ENCODE assay signal across 11 cellular contexts in the genomic region with DNA sequence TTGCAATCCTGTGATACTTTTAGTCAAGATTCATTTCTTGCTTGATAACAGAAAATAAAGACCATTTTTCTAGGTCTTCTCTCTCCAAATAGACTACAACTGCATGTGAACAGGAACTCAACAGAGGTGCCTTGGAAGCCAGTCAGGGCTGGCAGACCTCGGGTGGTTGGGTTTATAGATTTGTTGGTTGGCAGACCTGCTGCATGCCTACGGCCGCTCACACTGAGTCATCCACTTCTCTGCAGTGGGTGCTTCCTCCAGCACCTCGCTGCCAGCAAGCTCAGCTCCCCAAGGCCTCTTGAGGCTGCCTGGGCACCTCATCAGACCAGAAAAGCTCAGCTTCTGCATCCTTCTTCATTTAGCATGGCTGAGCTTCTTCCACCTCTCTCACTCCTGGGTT. TPM values are rescaled to one million over a fixed set of nuclear protein-coding genes. Genes with fewer than 3 reads are reported as not detected.
DNase-seq lines count a peak whose midpoint lies in the region; ATAC-seq, FAIRE-seq and TF ChIP-seq lines count a peak whose summit lies in the region.
"Had no signal": no experiment of that assay in that cellular context is flagged by ENCODE, and none has a peak within 500 bp of the region (broad histone marks: within the 10 kb centered on the region; RNA-seq: fewer than 3 reads in every experiment).

No MANE protein-coding gene starts in this region.

- no peaks in the 10 kb centered on the region for H3K36me3 ChIP-seq in body of pancreas (replicated peaks in 1 of 2; ENCODE audit: insufficient read depth in 1 of 2, low read depth in 2 of 2)
- H3K36me3 ChIP-seq in aorta (ENCODE audit: control insufficient read depth in 1 of 2, insufficient read depth in 2 of 2, low read length in 1 of 2) = no peaks in the 10 kb centered on the region

- H3K27me3 ChIP-seq in body of pancreas (no peaks in the 10 kb centered on the region), aorta (ENCODE audit: control insufficient read depth in 1 of 2, insufficient read depth in 2 of 2, low read length in 1 of 2) (no peaks in the 10 kb centered on the region)

- peak; percentile 95 for ATAC-seq in Right ventricle myocardium superior (ENCODE audit: poor library complexity)
- ATAC-seq in body of pancreas = peak; percentile 97
- ATAC-seq in aorta (ENCODE audit: low FRiP score) = peak; percentile 70
- no peak for ATAC-seq in stimulated activated naive CD8-positive, alpha-beta T cell treated with anti-CD3 and anti-CD28 coated beads, Interleukin-15, Interleukin-2, amounts not matched to agents 100 U/mL and 50 U/mL, for 24 hours

- WGBS in body of pancreas, 2 donors = 0 to 9% methylated on average over 4 of the region's 4 CpGs
- 16 to 21% methylated on average over 4 of the region's 4 CpGs for WGBS in lower leg skin, 2 donors
- 1 to 3% methylated on average over 4 of the region's 4 CpGs for WGBS in aorta, 2 donors

- intact Hi-C loops in Right ventricle myocardium superior (cut with DNase I) = no loop called here
- intact Hi-C loops in cardiac septum (cut with DNase I) = no loop called here
- intact Hi-C loops in body of pancreas (cut with DNase I) = no loop called here
- intact Hi-C loops in lower leg skin (cut with DNase I; ENCODE audit: low total_unique reads) = no loop called here
- intact Hi-C loops in aorta (cut with DNase I) = no loop called here

- no peak for TF ChIP-seq CTCF in body of pancreas (IDR thresholded peaks at IDR 0.05)
- no peak for TF ChIP-seq CTCF in lower leg skin (IDR thresholded peaks at IDR 0.05)

- H3K9me3 ChIP-seq in body of pancreas (no peaks in the 10 kb centered on the region), aorta (ENCODE audit: control insufficient read depth, low read length) (no peaks in the 10 kb centered on the region)

- H3K27ac ChIP-seq in body of pancreas = peak overlapping the region in 3 of 4 donors; percentile 65 to 86 (median 76)
- no peak overlapping the region for H3K27ac ChIP-seq in aorta (ENCODE audit: low read depth in 1 of 2, low read length in 2 of 2)

- H3K4me1 ChIP-seq in body of pancreas = peaks cover 13% of the 10 kb centered on the region
- H3K4me1 ChIP-seq in aorta (ENCODE audit: control insufficient read depth in 1 of 2, insufficient read depth in 2 of 2, low read length in 2 of 2) = peaks cover 5% of the 10 kb centered on the region in 2 donors

- no peak overlapping the region for H3K4me3 ChIP-seq in body of pancreas
- no peak overlapping the region for H3K4me3 ChIP-seq in lower leg skin (ENCODE audit: low read depth, poor library complexity, severe bottlenecking)
- no peak overlapping the region for H3K4me3 ChIP-seq in aorta (ENCODE audit: low read length in 2 of 2)

- no peak for FAIRE-seq in GM19239 (lab: Jason Lieb, UNC)

- peak; percentile 74 for DNase-seq in Right ventricle myocardium superior
- no peak for DNase-seq in cardiac septum (ENCODE audit: low spot score)
- peak; percentile 79 to 92 (median 84) for DNase-seq in body of pancreas
- peak; percentile 63 to 84 for DNase-seq in lower leg skin (ENCODE audit: low spot score in 2 of 2)
- DNase-seq in aorta = peak; percentile 80 to 87
- DNase-seq in GM19239 (ENCODE audit: insufficient read length, low spot score) = no peak
- DNase-seq in stimulated activated CD4-positive, alpha-beta T cell treated with anti-CD3 and anti-CD28 coated beads, Interleukin-15, amount 100 ng/mL, for 24 hours = no peak
- no peak for DNase-seq in stimulated activated naive CD8-positive, alpha-beta T cell treated with anti-CD3 and anti-CD28 coated beads, Interleukin-15, Interleukin-2, amounts not matched to agents 100 U/mL and 50 U/mL, for 24 hours
- DNase-seq: erythroblast, nucleus accumbens had no signal

- TF ChIP-seq POLR2A in body of pancreas (IDR thresholded peaks at IDR 0.05) (no peak), lower leg skin (IDR thresholded peaks at IDR 0.05) (no peak)

RNA-seq across cellular contexts. Expression of gene AFAP1L2, which starts 9.1 kb away (rescaled TPM):
- total RNA-seq in Right ventricle myocardium superior (5.3 TPM), cardiac septum (3.9 TPM), body of pancreas (10 to 100 TPM; 10.5 to 17.9 TPM), lower leg skin (10 to 100 TPM; 10.9 to 19.4 (median 14.3) TPM), aorta (10 to 100 TPM; 16.3 to 19.3 TPM)
- 1 to 10 TPM; 3.1 to 4.0 TPM for polyA plus RNA-seq in aorta
- total RNA-seq: NCI-H460 had no signal

Comparison
In these comparisons a context has a peak if more than half of its experiments do, and no peak if none do; other contexts are left out.
1. DNase-seq: peak in Right ventricle myocardium superior (single experiment), body of pancreas (4 of 4), lower leg skin (2 of 2) and aorta (2 of 2); none in cardiac septum (single experiment), GM19239 (single experiment), stimulated activated CD4-positive, alpha-beta T cell treated with anti-CD3 and anti-CD28 coated beads, Interleukin-15, amount 100 ng/mL, for 24 hours (single experiment) and stimulated activated naive CD8-positive, alpha-beta T cell treated with anti-CD3 and anti-CD28 coated beads, Interleukin-15, Interleukin-2, amounts not matched to agents 100 U/mL and 50 U/mL, for 24 hours (single experiment).
2. H3K27ac ChIP-seq: peak in body of pancreas (3 of 4); none in aorta (0 of 2).